ENCODE assay signal across 12 cellular contexts in genomic region chr1:179017383-179018326, GRCh38. TPM values are rescaled to one million over a fixed set of nuclear protein-coding genes. Genes with fewer than 3 reads are reported as not detected.
DNase-seq lines count a peak whose midpoint lies in the region; ATAC-seq, FAIRE-seq and TF ChIP-seq lines count a peak whose summit lies in the region.
"Had no signal": no experiment of that assay in that cellular context is flagged by ENCODE, and none has a peak within 500 bp of the region (broad histone marks: within the 10 kb centered on the region; RNA-seq: fewer than 3 reads in every experiment).

No MANE protein-coding gene starts in this region.

- no peaks in the 10 kb centered on the region for H3K79me2 ChIP-seq in parathyroid adenoma

- TF ChIP-seq CTCF in D721Med (IDR thresholded peaks at IDR 0.05; ENCODE audit: insufficient read depth, missing control alignments) (no peak), parathyroid adenoma (IDR thresholded peaks at IDR 0.05) (no peak)

- H3K27ac ChIP-seq in esophagus (ENCODE audit: low read depth in 2 of 2, low read length in 1 of 2): peak overlapping the region; percentile 83 to 87
- no peak overlapping the region for H3K27ac ChIP-seq in parathyroid adenoma

- DNase-seq in D721Med (ENCODE audit: insufficient read length, low spot score) (peak; percentile 63), RKO (ENCODE audit: low spot score) (peak; percentile 40), NCI-H1694 treated with DMSO at 0.1 percent for 48 hours (lab: John Stamatoyannopoulos, UW) (no peak), SKM-1 (lab: John Stamatoyannopoulos, UW; ENCODE audit: unreplicated experiment) (no peak)
- DNase-seq: activated B cell treated with CpG ODN at 0.5 μM for 24 hours; activated effector memory CD4-positive, alpha-beta T cell treated with Interleukin-2 at 50 U/mL for 16 hours; NK-92 treated with Interleukin-12 subunit alpha and Interleukin-12 subunit beta, amount 100 ng/mL, for 24 hours; stimulated activated CD4-positive, alpha-beta T cell treated with anti-CD3 and anti-CD28 coated beads, Interleukin-2, amount 100 ng/mL, for 24 hours had no signal

- FAIRE-seq in D721Med (lab: Jason Lieb, UNC): peak; percentile 55

- H2AFZ ChIP-seq in parathyroid adenoma: peak overlapping the region; percentile 58

- H3K9me3 ChIP-seq in esophagus (ENCODE audit: control insufficient read depth in 2 of 2, insufficient read depth in 1 of 2, low read depth in 1 of 2, low read length in 1 of 2) (no peaks in the 10 kb centered on the region), parathyroid adenoma (ENCODE audit: control insufficient read depth, low read length) (no peaks in the 10 kb centered on the region)

- H3K27me3 ChIP-seq in esophagus (ENCODE audit: control insufficient read depth in 1 of 2, insufficient read depth in 2 of 2, low read length in 2 of 2): no peaks in the 10 kb centered on the region
- no peaks in the 10 kb centered on the region for H3K27me3 ChIP-seq in parathyroid adenoma (ENCODE audit: control insufficient read depth, insufficient read depth, low read length)

- no peak for ATAC-seq in GM18861 (IDR thresholded peaks at IDR 0.05; ENCODE audit: unreplicated experiment)
- no peak for ATAC-seq in GM19397 (IDR thresholded peaks at IDR 0.05; ENCODE audit: unreplicated experiment)

- H3K36me3 ChIP-seq in esophagus (ENCODE audit: control insufficient read depth in 2 of 2, insufficient read depth in 2 of 2, low read length in 1 of 2): no peaks in the 10 kb centered on the region
- no peaks in the 10 kb centered on the region for H3K36me3 ChIP-seq in parathyroid adenoma (ENCODE audit: control insufficient read depth, insufficient read depth, low read length)

- 33 to 35% methylated on average over 3 of the region's 3 CpGs for WGBS in esophagus, 2 donors

- H3K9ac ChIP-seq in parathyroid adenoma: no peak overlapping the region

- peaks cover 3 to 5% of the 10 kb centered on the region in 2 donors for H3K4me1 ChIP-seq in esophagus (ENCODE audit: control insufficient read depth in 2 of 2, insufficient read depth in 2 of 2, low read length in 1 of 2)
- H3K4me1 ChIP-seq in parathyroid adenoma: peaks cover 2% of the 10 kb centered on the region

- no peak overlapping the region for H3K4me3 ChIP-seq in esophagus (ENCODE audit: low read depth in 1 of 2, low read length in 2 of 2)
- H3K4me3 ChIP-seq in parathyroid adenoma (ENCODE audit: low read depth, low read length): no peak overlapping the region

- H3K4me2 ChIP-seq in parathyroid adenoma (ENCODE audit: low read length): no peak overlapping the region

RNA-seq across cellular contexts. Expression of gene FAM20B, which starts 8.0 kb away (rescaled TPM):
- 1 to 10 TPM; 6.2 to 9.0 TPM for polyA plus RNA-seq in esophagus

Comparison
In these comparisons a context has a peak if more than half of its experiments do, and no peak if none do; other contexts are left out.
1. DNase-seq: peak in D721Med (single experiment) and RKO (single experiment); none in NCI-H1694 treated with DMSO at 0.1 percent for 48 hours (single experiment) and SKM-1 (single experiment).